In the genomic region with DNA sequence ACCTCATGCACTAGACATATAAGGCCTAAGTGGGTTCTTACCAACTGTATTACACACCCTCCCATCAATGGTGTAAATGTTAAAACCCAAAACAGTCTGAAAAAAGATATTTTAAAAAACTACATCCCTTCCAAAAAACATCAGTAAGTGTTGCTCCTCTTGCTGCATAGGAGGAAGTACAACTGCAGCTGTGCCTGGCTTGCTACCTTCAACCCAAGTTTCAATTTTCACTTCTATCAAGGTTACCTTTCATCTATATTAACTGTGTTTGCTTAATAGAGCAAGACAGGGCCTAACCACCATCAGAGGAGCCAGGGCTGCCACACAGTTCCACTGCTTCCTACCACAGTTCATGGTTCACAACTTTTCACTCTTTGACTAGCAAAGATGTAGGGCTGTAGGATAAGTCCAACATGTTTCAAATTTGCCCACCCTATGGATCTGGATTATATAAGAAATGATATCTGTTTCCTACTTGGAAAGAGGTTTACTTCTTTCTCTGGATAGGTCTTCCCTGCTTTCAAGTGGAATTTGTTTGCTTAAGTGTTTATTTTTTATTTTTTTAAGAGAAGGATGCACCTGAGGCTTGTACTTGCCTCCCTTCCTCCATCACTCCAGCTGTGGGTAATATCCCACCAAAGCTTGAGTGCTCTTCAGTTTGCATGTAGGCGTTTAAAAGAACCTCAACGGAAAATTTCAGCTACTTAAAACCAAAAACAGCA, we compare ENCODE assay signal across 9 cellular contexts. TPM values are rescaled to one million over a fixed set of nuclear protein-coding genes. Genes with fewer than 3 reads are reported as not detected.
DNase-seq lines count a peak whose midpoint lies in the region; ATAC-seq, FAIRE-seq and TF ChIP-seq lines count a peak whose summit lies in the region.
"Had no signal": no experiment of that assay in that cellular context is flagged by ENCODE, and none has a peak within 500 bp of the region (broad histone marks: within the 10 kb centered on the region; RNA-seq: fewer than 3 reads in every experiment).

No MANE protein-coding gene starts in this region.

- no peak overlapping the region for H3K4me3 Mint-ChIP-seq in activated naive CD4-positive, alpha-beta T cell treated with anti-CD3 and anti-CD28 coated beads for 36 hours

- ATAC-seq in HG02840 (IDR thresholded peaks at IDR 0.05; ENCODE audit: low FRiP score, unreplicated experiment) (peak; percentile 72), left lung (no peak)

- peaks cover 3 to 17% of the 10 kb centered on the region in 2 donors for H3K27me3 ChIP-seq in left lung

- H3K36me3 ChIP-seq in left lung = no peaks in the 10 kb centered on the region

- H3K27me3 Mint-ChIP-seq in activated naive CD4-positive, alpha-beta T cell treated with anti-CD3 and anti-CD28 coated beads for 36 hours (ENCODE audit: low read depth) = no peaks in the 10 kb centered on the region

- TF ChIP-seq POLR2A in Raji (IDR thresholded peaks at IDR 0.05; ENCODE audit: insufficient read depth, low read depth, low read length) = peak; percentile 31; the same call in 1 of the 2 replicates

- H3K27ac ChIP-seq in left lung = no peak overlapping the region

- H3K36me3 Mint-ChIP-seq in activated naive CD4-positive, alpha-beta T cell treated with anti-CD3 and anti-CD28 coated beads for 36 hours (ENCODE audit: low read depth) = peaks cover 26% of the 10 kb centered on the region

- TF ChIP-seq CTCF in left lung (IDR thresholded peaks at IDR 0.05) = no peak

- H3K4me1 Mint-ChIP-seq in activated naive CD4-positive, alpha-beta T cell treated with anti-CD3 and anti-CD28 coated beads for 36 hours (ENCODE audit: low read depth) = peaks cover 69% of the 10 kb centered on the region

- H3K4me3 ChIP-seq in left lung = no peak overlapping the region

- intact Hi-C loops in activated naive CD4-positive, alpha-beta T cell treated with anti-CD3 and anti-CD28 coated beads for 36 hours (cut with micrococcal nuclease) = no loop called here
- intact Hi-C loops in left lung (cut with DNase I) = no loop called here

- H3K9me3 Mint-ChIP-seq in activated naive CD4-positive, alpha-beta T cell treated with anti-CD3 and anti-CD28 coated beads for 36 hours = no peaks in the 10 kb centered on the region

- CTCF ChIA-PET in activated naive CD4-positive, alpha-beta T cell treated with anti-CD3 and anti-CD28 coated beads for 36 hours (lab: Charles Lee) = interaction anchor here (0.5 to 1.1 kb wide), 3 partner anchors 17 to 63 kb away, joined by 3 read pairs; no protein-coding TSS in a partner anchor

- peak overlapping the region; percentile 74 for H3K27ac Mint-ChIP-seq in activated naive CD4-positive, alpha-beta T cell treated with anti-CD3 and anti-CD28 coated beads for 36 hours

- H3K9me3 ChIP-seq in left lung = no peaks in the 10 kb centered on the region

- peak; percentile 58 for DNase-seq in activated naive CD4-positive, alpha-beta T cell treated with anti-CD3 and anti-CD28 coated beads for 36 hours
- no peak for DNase-seq in activated naive CD4-positive, alpha-beta T cell (lab: John Stamatoyannopoulos, UW)
- DNase-seq in urothelium cell line (ENCODE audit: low spot score) (no peak), iPS-NIHi11 (ENCODE audit: low spot score) (no peak), left lung (no peak), NCI-H128 (lab: John Stamatoyannopoulos, UW; ENCODE audit: unreplicated experiment) (no peak)

- H3K4me1 ChIP-seq in left lung = no peaks in the 10 kb centered on the region

- peak; percentile 23 for FAIRE-seq in urothelium cell line (lab: Jason Lieb, UNC)

RNA-seq across cellular contexts. Expression of a gene that starts 56.7 kb away (rescaled TPM):
- total RNA-seq in activated naive CD4-positive, alpha-beta T cell treated with anti-CD3 and anti-CD28 coated beads for 36 hours = 1 to 10 TPM; 2.0 to 2.1 TPM
- total RNA-seq in left lung = 10 to 100 TPM; 12.4 to 31.9 TPM
- total RNA-seq: M059J had no signal

Comparison
In these comparisons a context has a peak if more than half of its experiments do, and no peak if none do; other contexts are left out.
1. RNA of a gene that starts 56.7 kb away (total RNA-seq): 12.4 to 31.9 TPM in left lung; 2.0 to 2.1 TPM in activated naive CD4-positive, alpha-beta T cell treated with anti-CD3 and anti-CD28 coated beads for 36 hours; every median in the first group is over 4 times any median in the second.